In the genomic region with DNA sequence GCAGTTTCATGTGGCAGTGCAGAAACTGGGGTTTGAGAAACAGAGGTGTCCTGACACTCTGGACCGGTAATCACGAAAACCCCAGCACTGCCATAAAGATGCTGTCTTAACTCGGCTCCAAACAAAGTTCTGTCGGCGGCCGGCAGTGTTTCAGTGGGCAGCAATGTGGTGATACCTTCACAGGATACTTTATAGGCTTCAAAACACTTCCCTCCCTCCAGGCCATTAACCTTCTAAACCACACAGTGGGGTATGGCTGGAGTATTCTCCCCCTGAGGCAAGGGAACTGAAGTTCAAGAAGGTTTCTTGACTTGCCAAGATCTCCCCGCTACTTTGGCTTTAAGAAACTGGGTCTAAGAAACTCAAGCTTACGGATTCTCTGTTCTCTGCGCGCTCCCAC, we compare ENCODE assay signal across 10 cellular contexts. TPM values are rescaled to one million over a fixed set of nuclear protein-coding genes. Genes with fewer than 3 reads are reported as not detected.
DNase-seq lines count a peak whose midpoint lies in the region; TF ChIP-seq lines count a peak whose summit lies in the region.
"Had no signal": no experiment of that assay in that cellular context is flagged by ENCODE, and none has a peak within 500 bp of the region (broad histone marks: within the 10 kb centered on the region; RNA-seq: fewer than 3 reads in every experiment).

No MANE protein-coding gene starts in this region.

- peaks cover 14% of the 10 kb centered on the region for H3F3A ChIP-seq in neural progenitor cell (ENCODE audit: low read depth)

- H3K36me3 ChIP-seq in HUES6 (ENCODE audit: control insufficient read depth, insufficient read depth, low read length) = no peaks in the 10 kb centered on the region
- H3K36me3 ChIP-seq in neural progenitor cell = no peaks in the 10 kb centered on the region

- H3K27ac ChIP-seq in HUES6 (ENCODE audit: low read depth, low read length) = no peak overlapping the region
- H3K27ac ChIP-seq in coronary artery = no peak overlapping the region
- no peak overlapping the region for H3K27ac ChIP-seq in neural progenitor cell

- H3K4me2 ChIP-seq in neural progenitor cell = peak overlapping the region; percentile 99

- H3K27me3 Mint-ChIP-seq in neural progenitor cell (ENCODE audit: insufficient read depth, low read depth) = peaks cover 34% of the 10 kb centered on the region

- TF ChIP-seq CTCF in coronary artery (IDR thresholded peaks at IDR 0.05) (no peak), neural progenitor cell (IDR thresholded peaks at IDR 0.05) (no peak)

- H3K27me3 ChIP-seq in HUES6 (ENCODE audit: control insufficient read depth, insufficient read depth, low read length) (peaks cover 56% of the 10 kb centered on the region), neural progenitor cell (peaks cover 77% of the 10 kb centered on the region)

- H3K27ac Mint-ChIP-seq in neural progenitor cell = no peak overlapping the region

- peaks cover 21% of the 10 kb centered on the region for H3K4me1 Mint-ChIP-seq in neural progenitor cell

- H3K9ac ChIP-seq in HUES6 (ENCODE audit: low read length) = no peak overlapping the region
- H3K9ac ChIP-seq in neural progenitor cell = no peak overlapping the region

- peaks cover 5% of the 10 kb centered on the region for H4K20me1 ChIP-seq in neural progenitor cell (ENCODE audit: low read depth)

- DNase-seq in ELF-1 (ENCODE audit: low read depth, low spot score) = peak; percentile 55
- no peak for DNase-seq in coronary artery (ENCODE audit: low spot score)
- DNase-seq in neural progenitor cell (ENCODE audit: low spot score) = peak; percentile 5
- DNase-seq in activated CD4-positive, alpha-beta T cell treated with anti-CD3 and anti-CD28 coated beads for 1 hour = no peak
- no peak for DNase-seq in KG1 (lab: John Stamatoyannopoulos, UW)
- no peak for DNase-seq in SW480 (ENCODE audit: low spot score)
- no peak for DNase-seq in stimulated activated CD4-positive, alpha-beta T cell treated with anti-CD3 and anti-CD28 coated beads, Interleukin-2, amount 100 ng/mL, for 48 hours
- DNase-seq: activated gamma-delta T cell, NCI-H1417 treated with DMSO at 0.1 percent for 48 hours had no signal

- H3K36me3 Mint-ChIP-seq in neural progenitor cell = no peaks in the 10 kb centered on the region

- H3K4me3 Mint-ChIP-seq in neural progenitor cell = peak overlapping the region; percentile 86

- no peak overlapping the region for H2AFZ ChIP-seq in neural progenitor cell (replicated peaks)

- H3K4me3 ChIP-seq in HUES6 (ENCODE audit: low read depth, low read length) (peak overlapping the region; percentile 78), coronary artery (peak overlapping the region; percentile 72), neural progenitor cell (peak overlapping the region; percentile 73)

- H3K9me3 ChIP-seq in HUES6 (ENCODE audit: control insufficient read depth, insufficient read depth, low read depth, low read length) (no peaks in the 10 kb centered on the region), neural progenitor cell (ENCODE audit: low read depth) (no peaks in the 10 kb centered on the region)

- H3K9me3 Mint-ChIP-seq in neural progenitor cell = no peaks in the 10 kb centered on the region

- H3K79me2 ChIP-seq in neural progenitor cell (ENCODE audit: low read depth) = no peaks in the 10 kb centered on the region

- H3K4me1 ChIP-seq in HUES6 (ENCODE audit: control insufficient read depth, insufficient read depth, low read length) (peaks cover 29% of the 10 kb centered on the region; the same call in 1 of the 2 replicates), neural progenitor cell (no peaks in the 10 kb centered on the region)

RNA-seq across cellular contexts. Expression of a gene that starts 1.1 kb away (rescaled TPM):
- 0.80 and 1.2 TPM in 2 replicates for total RNA-seq in neural progenitor cell (ENCODE audit: low replicate concordance)

Comparison
In these comparisons a context has a peak if more than half of its experiments do, and no peak if none do; other contexts are left out.
1. DNase-seq: peak in ELF-1 (single experiment) and neural progenitor cell (single experiment); none in coronary artery (single experiment), activated CD4-positive, alpha-beta T cell treated with anti-CD3 and anti-CD28 coated beads for 1 hour (single experiment), KG1 (single experiment), SW480 (single experiment) and stimulated activated CD4-positive, alpha-beta T cell treated with anti-CD3 and anti-CD28 coated beads, Interleukin-2, amount 100 ng/mL, for 48 hours (0 of 2).
2. Peak in every context shown above with its lines, with median percentiles within 50 percentile points of each other: H3K4me3 ChIP-seq.